Comparison of ENCODE assay signal across 19 cellular contexts in the genomic region with DNA sequence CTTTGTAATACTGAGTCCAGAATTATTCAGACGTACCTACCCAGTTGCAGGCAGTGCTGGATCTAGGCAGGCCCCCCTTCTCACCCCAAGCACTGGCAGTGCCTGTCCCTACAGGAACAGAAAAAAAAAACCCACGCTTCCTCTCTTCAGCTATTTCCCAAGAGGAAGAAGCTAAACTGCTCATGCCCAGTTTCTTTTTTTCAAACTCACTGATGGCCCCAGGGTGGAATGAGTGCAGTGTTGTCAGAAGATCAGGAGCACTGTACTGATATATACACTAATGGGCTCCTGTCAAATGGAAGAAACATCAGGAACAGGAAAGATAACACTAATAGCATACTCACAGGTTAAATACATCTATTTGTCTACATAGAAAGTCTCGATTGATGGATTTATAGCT. TPM values are rescaled to one million over a fixed set of nuclear protein-coding genes. Genes with fewer than 3 reads are reported as not detected.
DNase-seq lines count a peak whose midpoint lies in the region; ATAC-seq and TF ChIP-seq lines count a peak whose summit lies in the region.
"Had no signal": no experiment of that assay in that cellular context is flagged by ENCODE, and none has a peak within 500 bp of the region (broad histone marks: within the 10 kb centered on the region; RNA-seq: fewer than 3 reads in every experiment).

No MANE protein-coding gene starts in this region.

- H3K9me2 ChIP-seq in GM23248 (ENCODE audit: insufficient read depth), result no peaks in the 10 kb centered on the region

- peak; percentile 68 for ATAC-seq in RWPE2 (ENCODE audit: low read depth)
- ATAC-seq in foreskin keratinocyte, result peak; percentile 50
- no peak for ATAC-seq in HG02571 (IDR thresholded peaks at IDR 0.05; ENCODE audit: unreplicated experiment)
- no peak for ATAC-seq in GM18867 (IDR thresholded peaks at IDR 0.05; ENCODE audit: unreplicated experiment)
- no peak for ATAC-seq in GM19463 (IDR thresholded peaks at IDR 0.05; ENCODE audit: unreplicated experiment)
- ATAC-seq: T-helper 17 cell had no signal

- TF ChIP-seq CTCF in BE2C (IDR thresholded peaks at IDR 0.05; ENCODE audit: low read depth, low read length) (no peak), RWPE2 (IDR thresholded peaks at IDR 0.05; ENCODE audit: poor library complexity, severe bottlenecking) (no peak), foreskin keratinocyte (conservative IDR thresholded peaks at IDR 0.05) (no peak)

- no peaks in the 10 kb centered on the region for H3K79me2 ChIP-seq in GM23248 (ENCODE audit: insufficient read depth)

- H4K20me1 ChIP-seq in GM23248 (ENCODE audit: insufficient read depth), result no peaks in the 10 kb centered on the region

- H3K9me3 ChIP-seq in BE2C (no peaks in the 10 kb centered on the region), GM23248 (ENCODE audit: low read depth) (no peaks in the 10 kb centered on the region), RWPE2 (ENCODE audit: severe bottlenecking) (no peaks in the 10 kb centered on the region)
- H3K9me3 ChIP-seq: neutrophil, Peyer's patch had no signal

- no peak overlapping the region for H2AFZ ChIP-seq in GM23248

- no peaks in the 10 kb centered on the region for H3F3A ChIP-seq in GM23248 (ENCODE audit: insufficient read depth)

- H3K36me3 ChIP-seq in BE2C, result no peaks in the 10 kb centered on the region
- no peaks in the 10 kb centered on the region for H3K36me3 ChIP-seq in GM23248 (ENCODE audit: low read depth)
- no peaks in the 10 kb centered on the region for H3K36me3 ChIP-seq in RWPE2 (ENCODE audit: low read depth)
- H3K36me3 ChIP-seq: neutrophil, Peyer's patch had no signal

- WGBS in GM23248 (ENCODE audit: low coverage in 1 of 2, low lambda C conversion rate in 2 of 2, missing lambda C conversion rate in 2 of 2), 2 experiments, result 60 to 70% methylated on average over 3 of the region's 3 CpGs

- DNase-seq in BE2C (peak; percentile 70), GM23248 (peak; percentile 34), RWPE2 (ENCODE audit: low spot score) (no peak), foreskin keratinocyte (peak; percentile 57 to 83), iPS-NIHi11 (ENCODE audit: low spot score) (no peak)
- DNase-seq: activated effector memory CD4-positive, alpha-beta T cell treated with Interleukin-2 at 50 U/mL for 16 hours; amniotic stem cell; cerebellar nuclear complex; glutamatergic neuron; NCI-H187; NCI-H526; Peyer's patch; stimulated activated CD4-positive, alpha-beta T cell treated with anti-CD3 and anti-CD28 coated beads, Interleukin-2, amount 100 ng/mL, for 48 hours; substantia nigra; T-helper 17 cell had no signal

- no peak overlapping the region for H3K9ac ChIP-seq in GM23248

- H3K27me3 ChIP-seq in BE2C, result no peaks in the 10 kb centered on the region
- no peaks in the 10 kb centered on the region for H3K27me3 ChIP-seq in GM23248 (replicated peaks; ENCODE audit: insufficient read depth)
- no peaks in the 10 kb centered on the region for H3K27me3 ChIP-seq in RWPE2 (ENCODE audit: insufficient read depth, poor library complexity, severe bottlenecking)
- H3K27me3 ChIP-seq in foreskin keratinocyte, result no peaks in the 10 kb centered on the region
- H3K27me3 ChIP-seq: neutrophil, Peyer's patch had no signal

- H3K4me1 ChIP-seq in BE2C (peaks cover 10% of the 10 kb centered on the region), GM23248 (ENCODE audit: insufficient read depth) (no peaks in the 10 kb centered on the region; the same call in 1 of the 2 replicates), RWPE2 (ENCODE audit: insufficient read depth, poor library complexity, severe bottlenecking) (peaks cover 6% of the 10 kb centered on the region), foreskin keratinocyte (peaks cover 18% of the 10 kb centered on the region)

- H3K4me2 ChIP-seq in GM23248 (ENCODE audit: unreplicated experiment), result no peak overlapping the region

- in situ Hi-C loops in GM23248 (cut with MboI), result no loop called here

- H3K4me3 ChIP-seq in BE2C (ENCODE audit: low read depth, low read length) (no peak overlapping the region), GM23248 (no peak overlapping the region), RWPE2 (ENCODE audit: severe bottlenecking) (no peak overlapping the region)
- H3K4me3 ChIP-seq: Peyer's patch had no signal

- no peak overlapping the region for H3K27ac ChIP-seq in GM23248
- no peak overlapping the region for H3K27ac ChIP-seq in RWPE2 (ENCODE audit: poor library complexity, severe bottlenecking)
- H3K27ac ChIP-seq in foreskin keratinocyte, result no peak overlapping the region
- H3K27ac ChIP-seq: neutrophil, Peyer's patch had no signal

RNA-seq across cellular contexts. Expression of a gene that starts 28.2 kb away (rescaled TPM):
- polyA plus RNA-seq in BE2C (2012; ENCODE audit: insufficient read depth, insufficient read length, low read depth), result 32.9 TPM
- 70.9 and 83.8 TPM in 2 replicates for total RNA-seq in GM23248 (2014; rRNA removed; shearing (Covaris generic))
- polyA plus RNA-seq in GM23248 (2016; fragmentation: Nextera tagmentation; extraction: Ambion mirVana) (41.5 and 42.1 TPM in 2 replicates), foreskin keratinocyte (11.3 and 13.8 TPM in 2 replicates)
- total RNA-seq in foreskin keratinocyte, result 51.6 and 57.5 TPM in 2 replicates

Comparison
In these comparisons a context has a peak if more than half of its experiments do, and no peak if none do; other contexts are left out.
1. DNase-seq: peak in BE2C (single experiment), GM23248 (single experiment) and foreskin keratinocyte (2 of 2); none in RWPE2 (single experiment) and iPS-NIHi11 (single experiment).
2. ATAC-seq: peak in RWPE2 (single experiment) and foreskin keratinocyte (single experiment); none in HG02571 (single experiment), GM18867 (single experiment) and GM19463 (single experiment).